Comparison of ENCODE assay signal across 7 cellular contexts in genomic region chr5:123035320-123035949, GRCh38. TPM values are rescaled to one million over a fixed set of nuclear protein-coding genes. Genes with fewer than 3 reads are reported as not detected.
DNase-seq lines count a peak whose midpoint lies in the region; ATAC-seq and TF ChIP-seq lines count a peak whose summit lies in the region.

No MANE protein-coding gene starts in this region.

- H3K9me3 Mint-ChIP-seq in HFFc6 (no peaks in the 10 kb centered on the region), endothelial cell (ENCODE audit: unreplicated experiment) (no peaks in the 10 kb centered on the region)

- no peaks in the 10 kb centered on the region for H3K4me1 ChIP-seq in uterus

- ATAC-seq in SK-N-SH treated with all-trans-retinoic acid at 6 μM for 48 hours (0 out of 3 replicates have a peak, but pooled peaks have one; percentile 2), HG03280 (IDR thresholded peaks at IDR 0.05; ENCODE audit: unreplicated experiment) (no peak)

- peak overlapping the region; percentile 85 to 88 for H3K27ac ChIP-seq in uterus

- H3K4me3 ChIP-seq in uterus, result peak overlapping the region; percentile 73 to 84

- no peak for TF ChIP-seq POLR2A in uterus (IDR thresholded peaks at IDR 0.05)

- H3K36me3 ChIP-seq in uterus, result no peaks in the 10 kb centered on the region

- intact Hi-C loops in uterus (cut with DNase I; ENCODE audit: low total_unique reads), result no loop called here

- H3K4me3 Mint-ChIP-seq in HFFc6 (peak overlapping the region; percentile 88), endothelial cell (ENCODE audit: unreplicated experiment) (peak overlapping the region; percentile 90)

- no peak; the same call in 1 of the 2 replicates for TF ChIP-seq CTCF in HFFc6 (IDR thresholded peaks at IDR 0.05)
- TF ChIP-seq CTCF in endothelial cell (IDR thresholded peaks at IDR 0.05; ENCODE audit: unreplicated experiment), result no peak
- peak in 1 of 4 experiments; percentile 9 for TF ChIP-seq CTCF in uterus (IDR thresholded peaks at IDR 0.05)

- H3K4me1 Mint-ChIP-seq in HFFc6 (ENCODE audit: low read depth), result peaks cover 30% of the 10 kb centered on the region
- peaks cover 13% of the 10 kb centered on the region for H3K4me1 Mint-ChIP-seq in endothelial cell (ENCODE audit: unreplicated experiment)

- DNase-seq in GM04503 (ENCODE audit: low read depth) (peak; percentile 8), HFFc6 (peak; percentile 39), endothelial cell (ENCODE audit: low spot score) (peak; percentile 26), midbrain (lab: John Stamatoyannopoulos, UW) (peak; percentile 5), uterus (peak; percentile 37 to 44)

- no peaks in the 10 kb centered on the region for H3K27me3 ChIP-seq in uterus

- H3K9me3 ChIP-seq in uterus, result no peaks in the 10 kb centered on the region

- no peaks in the 10 kb centered on the region for H3K36me3 Mint-ChIP-seq in HFFc6 (ENCODE audit: low read depth)
- peaks cover 4% of the 10 kb centered on the region for H3K36me3 Mint-ChIP-seq in endothelial cell (ENCODE audit: low read depth, unreplicated experiment)

- H3K27ac Mint-ChIP-seq in HFFc6 (peak overlapping the region; percentile 52), endothelial cell (ENCODE audit: unreplicated experiment) (peak overlapping the region; percentile 39)

- H3K27me3 Mint-ChIP-seq in HFFc6 (ENCODE audit: insufficient read depth) (no peaks in the 10 kb centered on the region), endothelial cell (ENCODE audit: unreplicated experiment) (peaks cover 14% of the 10 kb centered on the region)

TF ChIP-seq in SK-N-SH treated with all-trans-retinoic acid at 6 μM for 48 hours, 23 proteins besides CTCF, POLR2A, EP300 and RAD21:
- TF ChIP-seq CSDC2 (CRISPR knock-in tag; IDR thresholded peaks at IDR 0.05), result no peak
- no peak for TF ChIP-seq ISL1 (CRISPR knock-in tag; IDR thresholded peaks at IDR 0.05)
- TF ChIP-seq ZC3H10 (CRISPR knock-in tag; IDR thresholded peaks at IDR 0.05), result no peak
- no peak for TF ChIP-seq ESRRG (CRISPR knock-in tag; IDR thresholded peaks at IDR 0.05)

RNA-seq across cellular contexts. Expression of gene PPIC, which starts 1.1 kb away (rescaled TPM):
- total RNA-seq in HFFc6 (2021; fragmentation: NEBNext Ultra II Directional; extraction: Animal tissue kit (Norgen Biotek cat#: 25700)), result 10 to 100 TPM; 44.0 to 70.2 (median 49.7) TPM
- total RNA-seq in endothelial cell (ENCODE audit: unreplicated experiment), result 25.6 TPM
- 10 to 100 TPM; 22.3 to 41.7 (median 27.7) TPM for total RNA-seq in uterus

RNA-seq across cellular contexts. Expression of gene PRDM6, which starts 53.6 kb away (rescaled TPM):
- under 1 TPM; 0.10 to 0.85 (median 0.28) TPM for total RNA-seq in HFFc6 (2021; fragmentation: NEBNext Ultra II Directional; extraction: Animal tissue kit (Norgen Biotek cat#: 25700))
- total RNA-seq in endothelial cell (ENCODE audit: unreplicated experiment) (2.1 TPM), uterus (1 to 10 TPM in 2 of 4 donors, under 1 TPM in 2; under 0.01 to 2.6 (median 1.6) TPM)
